In genomic region chr15:80955571-80956452, GRCh38 we compare ENCODE assay signal across 8 cellular contexts. TPM values are rescaled to one million over a fixed set of nuclear protein-coding genes. Genes with fewer than 3 reads are reported as not detected.
DNase-seq lines count a peak whose midpoint lies in the region; ATAC-seq and TF ChIP-seq lines count a peak whose summit lies in the region.
"Not testable (repeated sequence)": the region's sequence is repeated elsewhere in the genome, so short reads cannot be mapped to it uniquely, and the experiment has no call there.

No MANE protein-coding gene starts in this region.

- peaks cover 37 to 44% of the 10 kb centered on the region in 2 experiments for H3K4me1 ChIP-seq in HCT116 (ENCODE audit: control insufficient read depth in 1 of 2, insufficient read depth in 2 of 2, low read length in 2 of 2)

- peak; percentile 25; the same call in 1 of the 2 replicates for TF ChIP-seq RAD21 in HCT116 (IDR thresholded peaks at IDR 0.05; ENCODE audit: low read depth)

- CTCF ChIA-PET in HCT116 (lab: Charles Lee) = interaction anchor here (1.3 to 2.0 kb wide), 2 partner anchors 14 kb away, joined by 5 to 6 read pairs; no protein-coding TSS in a partner anchor

- H3K9me2 ChIP-seq in HCT116 (ENCODE audit: insufficient read depth) = not testable (repeated sequence)

- peak overlapping the region in 5 of 7 donors; percentile 59 to 82 (median 67) for H3K27ac Mint-ChIP-seq in CD14-positive monocyte
- H3K27ac Mint-ChIP-seq in osteocyte (ENCODE audit: unreplicated experiment) = peak overlapping the region; percentile 72

- not testable (repeated sequence) for TF ChIP-seq CTCF in CD14-positive monocyte (IDR thresholded peaks at IDR 0.05); HCT116 (IDR thresholded peaks at IDR 0.05 in 2 of 3, conservative IDR thresholded peaks at IDR 0.05 in 1 of 3; ENCODE audit: borderline replicate concordance in 1 of 3, insufficient read depth in 1 of 3, low read depth in 2 of 3, low read length in 2 of 3); osteocyte (IDR thresholded peaks at IDR 0.05)

- H3K4me3 ChIP-seq in HCT116 (replicated peaks in 1 of 2; ENCODE audit: low read depth in 1 of 2, low read length in 2 of 2) = peak overlapping the region; percentile 36 to 37

- not testable (repeated sequence) for BruUV-seq in HCT116 (replicated peaks; lab: Mats Ljungman, UMichigan)

- H3K27me3 ChIP-seq in HCT116 (ENCODE audit: insufficient read depth, low read length) = not testable (repeated sequence)

- peak overlapping the region in 1 of 2 donors; percentile 19 for H3K4me3 Mint-ChIP-seq in CD14-positive monocyte
- not testable (repeated sequence) for H3K4me3 Mint-ChIP-seq in osteocyte (ENCODE audit: unreplicated experiment)

- H3K36me3 Mint-ChIP-seq in CD14-positive monocyte (peaks cover 43 to 55% of the 10 kb centered on the region in 2 donors), osteocyte (ENCODE audit: unreplicated experiment) (peaks cover 18% of the 10 kb centered on the region)

- not testable (repeated sequence) for TF ChIP-seq POLR2A in HCT116 (IDR thresholded peaks at IDR 0.05; ENCODE audit: borderline replicate concordance, extremely low read depth, insufficient read depth, insufficient read length)

- not testable (repeated sequence) for H3K79me2 ChIP-seq in HCT116 (ENCODE audit: insufficient read depth, low read length)

- H2AFZ ChIP-seq in HCT116 (ENCODE audit: low read depth, low read length, poor library complexity, severe bottlenecking) = not testable (repeated sequence)

- ATAC-seq in HCT116 = peak; percentile 97

- not testable (repeated sequence) for H3K36me3 ChIP-seq in HCT116 (ENCODE audit: control insufficient read depth in 1 of 2, insufficient read depth in 2 of 2, low read length in 2 of 2)

- POLR2A ChIA-PET in HCT116 (lab: Charles Lee) = interaction anchor here (0.7 kb wide), 3 partner anchors 13 to 156 kb away, joined by 3 to 5 read pairs (median 3); no protein-coding TSS in a partner anchor

- peak overlapping the region; percentile 75 for H3K4me2 ChIP-seq in HCT116 (ENCODE audit: low read length)

- intact Hi-C loops in CD14-positive monocyte (cut with micrococcal nuclease) = not testable (repeated sequence)
- intact Hi-C loops in HCT116 (cut with micrococcal nuclease) = loop anchor here (1.0 kb wide), 1 partner anchor 44 kb away; the partner anchor contains the start of gene TLNRD1

- peaks cover 22% of the 10 kb centered on the region for H3K4me1 Mint-ChIP-seq in CD14-positive monocyte
- H3K4me1 Mint-ChIP-seq in osteocyte (ENCODE audit: unreplicated experiment) = peaks cover 53% of the 10 kb centered on the region

- peak overlapping the region; percentile 64 for H3K27ac ChIP-seq in HCT116 (ENCODE audit: low read depth, low read length)

- H4K20me1 ChIP-seq in HCT116 (ENCODE audit: insufficient read depth) = not testable (repeated sequence)

- peak; percentile 75 for DNase-seq in CD14-positive monocyte (ENCODE audit: low spot score)
- peak; percentile 95 for DNase-seq in HCT116 (ENCODE audit: low read depth, low spot score)
- peak; percentile 38 for DNase-seq in NOMO-1 treated with DMSO at 0.1 percent for 48 hours (lab: John Stamatoyannopoulos, UW; ENCODE audit: unreplicated experiment)
- peak; percentile 20 to 24 for DNase-seq in activated CD4-positive, alpha-beta T cell treated with anti-CD3 and anti-CD28 coated beads, Interleukin-2, amount 50 U/mL, for 4 hours
- peak; percentile 21 for DNase-seq in activated naive CD8-positive, alpha-beta T cell treated with anti-CD3 and anti-CD28 coated beads, Interleukin-2, amount 50 U/mL, for 16 hours (ENCODE audit: low read depth, low spot score)
- DNase-seq in fibroblast of the conjunctiva (ENCODE audit: low read depth) = peak; percentile 63
- peak; percentile 77 for DNase-seq in osteocyte (ENCODE audit: extremely low spot score, unreplicated experiment)
- DNase-seq in stimulated activated CD8-positive, alpha-beta memory T cell treated with anti-CD3 and anti-CD28 coated beads, Interleukin-4, amount 100 ng/mL, for 24 hours (ENCODE audit: low read depth) = peak; percentile 26

- H3K27me3 Mint-ChIP-seq in CD14-positive monocyte (ENCODE audit: low read depth in 3 of 3); osteocyte (ENCODE audit: unreplicated experiment): not testable (repeated sequence)

- RAD21 ChIA-PET in HCT116 (lab: Charles Lee; ENCODE audit: low non-redundant PET in 1 of 2, low total read pairs in 2 of 2, uncharacterized antibody in 2 of 2, unreplicated experiment in 2 of 2) = not testable (repeated sequence)

- peak overlapping the region; percentile 43 for H3K9ac ChIP-seq in HCT116 (ENCODE audit: low read length)

- not testable (repeated sequence) for H3K9me3 Mint-ChIP-seq in CD14-positive monocyte; osteocyte (ENCODE audit: unreplicated experiment)

- not testable (repeated sequence) for H3K9me3 ChIP-seq in HCT116 (ENCODE audit: control insufficient read depth in 1 of 2, insufficient read depth in 1 of 2, low read depth in 1 of 2, low read length in 2 of 2)

TF ChIP-seq in HCT116, 20 proteins besides CTCF, POLR2A, EP300 and RAD21:
- TF ChIP-seq SP1 (IDR thresholded peaks at IDR 0.05; ENCODE audit: low read depth) (peak; percentile 83), JUND (IDR thresholded peaks at IDR 0.05) (peak; percentile 98), ATF3 (IDR thresholded peaks at IDR 0.05) (peak; percentile 38; the same call in 1 of the 2 replicates), CBX3 (IDR thresholded peaks at IDR 0.05; ENCODE audit: low read depth) (peak; percentile 94), POLR2AphosphoS5 (IDR thresholded peaks at IDR 0.05; ENCODE audit: low read depth, low read length) (peak; percentile 33; the same call in 1 of the 2 replicates), SIN3A (IDR thresholded peaks at IDR 0.05; ENCODE audit: low read depth) (peak; percentile 52), SRF (IDR thresholded peaks at IDR 0.05; ENCODE audit: low read depth) (peak; percentile 62), CEBPB (IDR thresholded peaks at IDR 0.05; ENCODE audit: low read depth) (peak; percentile 74), EGR1 (IDR thresholded peaks at IDR 0.05; ENCODE audit: low read depth) (peak; percentile 74), FOSL1 (IDR thresholded peaks at IDR 0.05; ENCODE audit: low read depth) (peak; percentile 99)
- TF ChIP-seq, protein P1, sequence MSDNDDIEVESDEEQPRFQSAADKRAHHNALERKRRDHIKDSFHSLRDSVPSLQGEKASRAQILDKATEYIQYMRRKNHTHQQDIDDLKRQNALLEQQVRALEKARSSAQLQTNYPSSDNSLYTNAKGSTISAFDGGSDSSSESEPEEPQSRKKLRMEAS (IDR thresholded peaks at IDR 0.05) = peak; percentile 84

RNA-seq across cellular contexts. Expression of gene MESD, which starts 33.8 kb away (rescaled TPM):
- polyA plus RNA-seq in CD14-positive monocyte = 10 to 100 TPM; 13.1 to 15.7 TPM
- total RNA-seq in HCT116 (2021; ENCODE audit: unreplicated experiment) (22.5 TPM), osteocyte (25.3 and 26.3 TPM in 2 replicates)
- polyA plus RNA-seq in HCT116 (2012) = 13.9 and 15.7 TPM in 2 replicates

RNA-seq across cellular contexts. Expression of gene TLNRD1, which starts 44.9 kb away (rescaled TPM):
- polyA plus RNA-seq in CD14-positive monocyte = 1 to 10 TPM; 2.6 to 3.4 TPM
- total RNA-seq in HCT116 (2021; ENCODE audit: unreplicated experiment) (22.5 TPM), osteocyte (10.6 and 11.5 TPM in 2 replicates)
- 13.3 and 13.8 TPM in 2 replicates for polyA plus RNA-seq in HCT116 (2012)

Comparison
In these comparisons a context has a peak if more than half of its experiments do, and no peak if none do; other contexts are left out.
1. Peak in every context shown above with its lines: DNase-seq, ATAC-seq, H3K4me3 ChIP-seq and H3K27ac ChIP-seq.
2. DNase-seq: peak in every context shown above with its lines; median percentile 95 in HCT116; 77 in osteocyte; 75 in CD14-positive monocyte; 63 in fibroblast of the conjunctiva; 38 in NOMO-1 treated with DMSO at 0.1 percent for 48 hours; 26 in stimulated activated CD8-positive, alpha-beta memory T cell treated with anti-CD3 and anti-CD28 coated beads, Interleukin-4, amount 100 ng/mL, for 24 hours; 22 in activated CD4-positive, alpha-beta T cell treated with anti-CD3 and anti-CD28 coated beads, Interleukin-2, amount 50 U/mL, for 4 hours; 21 in activated naive CD8-positive, alpha-beta T cell treated with anti-CD3 and anti-CD28 coated beads, Interleukin-2, amount 50 U/mL, for 16 hours.